2 cellular contexts compared by ENCODE assay signal in genomic region chr1:241855545-241856140, GRCh38. TPM values are rescaled to one million over a fixed set of nuclear protein-coding genes. Genes with fewer than 3 reads are reported as not detected.
"Had no signal": no experiment of that assay in that cellular context is flagged by ENCODE, and none has a peak within 500 bp of the region (broad histone marks: within the 10 kb centered on the region; RNA-seq: fewer than 3 reads in every experiment).

No MANE protein-coding gene starts in this region.

RNA-seq across cellular contexts. Expression of gene EXO1, which starts 7.6 kb away (rescaled TPM):
- total RNA-seq: ascending aorta, body of pancreas had no signal
